ENCODE assay signal across 1 cellular context in the genomic region with DNA sequence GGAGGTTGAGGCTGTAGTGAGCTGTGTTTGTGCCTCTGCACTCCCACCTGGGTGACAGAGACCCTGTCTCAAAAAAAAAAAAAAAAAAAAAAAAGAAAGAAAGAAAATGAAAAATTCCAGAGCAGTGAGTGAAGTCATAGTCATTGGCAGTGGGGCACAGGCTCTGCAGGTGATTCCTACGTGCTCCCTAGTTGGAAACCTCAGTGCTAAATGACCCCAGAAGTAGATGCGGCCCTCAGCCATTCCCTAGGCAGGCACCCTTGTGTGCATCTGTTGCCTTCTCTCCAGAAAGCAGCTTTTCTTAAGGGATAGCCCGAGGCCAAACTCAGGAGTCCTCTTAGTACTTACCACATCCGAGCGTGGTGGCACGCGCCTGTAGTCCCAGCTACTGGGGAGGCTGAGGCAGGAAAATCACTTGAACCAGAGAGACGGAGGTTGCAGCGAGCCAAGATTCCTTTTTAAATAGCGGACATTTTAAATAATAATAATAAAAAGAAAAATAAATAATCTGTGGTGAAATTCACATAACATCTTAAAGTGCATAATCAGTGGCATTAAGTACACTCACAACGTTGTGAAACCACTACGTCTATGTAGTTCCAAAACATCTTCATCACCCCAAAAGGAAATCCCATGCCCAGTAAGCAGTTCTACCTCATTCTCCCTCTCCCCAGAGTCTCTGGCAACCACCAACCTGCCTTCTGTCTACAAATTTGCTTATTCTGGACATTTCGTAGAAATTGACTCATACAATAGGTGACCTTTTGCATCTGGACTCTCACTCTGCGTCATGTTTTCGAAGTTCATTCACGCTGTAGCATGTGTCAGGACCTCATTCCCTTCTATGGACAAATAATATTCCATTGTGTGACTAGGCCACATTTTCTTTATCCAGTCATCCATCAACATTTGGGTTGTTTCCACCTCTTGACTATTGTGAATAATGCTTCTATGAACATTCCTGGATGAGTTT.
TF ChIP-seq lines count a peak whose summit lies in the region.

No MANE protein-coding gene starts in this region.

TF ChIP-seq in HepG2, 621 proteins besides CTCF, POLR2A, EP300 and RAD21:
- TF ChIP-seq ZNF160 (CRISPR knock-in tag; IDR thresholded peaks at IDR 0.05) (no peak), MAFK (conservative IDR thresholded peaks at IDR 0.05 in 1 of 2, IDR thresholded peaks at IDR 0.05 in 1 of 2; ENCODE audit: low read length in 2 of 2) (peak; percentile 14 to 18; a peak in 1 of 4 replicates)
TF ChIP-seq in HepG2: peak in this region for 1.
